In the genomic region with DNA sequence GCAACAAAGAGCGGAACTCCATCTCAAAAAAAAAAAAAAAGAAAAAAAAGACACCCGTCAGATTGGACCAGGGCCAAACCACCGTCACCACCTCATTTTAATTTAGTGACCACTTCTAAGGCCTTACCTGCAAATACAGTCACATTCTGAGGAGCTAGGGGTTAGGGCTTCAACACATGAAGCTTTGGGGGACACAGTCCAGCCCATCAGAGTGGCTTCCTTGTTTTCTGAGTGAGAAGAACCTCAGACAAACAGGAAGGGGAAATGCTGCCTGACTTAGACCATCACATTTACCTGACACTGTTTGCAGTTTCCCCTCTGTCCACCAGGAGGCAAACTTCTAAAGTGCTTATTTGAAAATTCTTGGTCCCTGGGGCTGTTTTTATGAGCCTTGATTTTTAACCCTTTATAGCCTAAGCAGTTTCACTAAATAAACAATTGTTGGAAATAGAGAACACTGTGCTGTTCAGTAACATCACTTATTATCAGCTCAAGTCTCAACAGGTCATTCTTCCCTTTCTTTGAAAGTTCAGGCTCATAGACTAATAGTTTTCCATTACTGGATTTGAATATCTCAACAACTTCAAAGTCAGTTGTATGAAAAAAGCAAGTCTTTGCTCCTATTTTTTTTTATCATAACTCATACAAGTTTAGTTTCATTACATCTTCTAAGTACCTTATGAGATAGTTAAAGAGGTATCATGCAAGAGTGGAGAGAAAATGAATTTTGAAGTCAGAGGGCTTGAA, we compare ENCODE assay signal across 8 cellular contexts.
A peak's percentile ranks its signal among the peaks of the same experiment; 100 is the strongest.
DNase-seq lines count a peak whose midpoint lies in the region; ATAC-seq, FAIRE-seq and TF ChIP-seq lines count a peak whose summit lies in the region.

No MANE protein-coding gene starts in this region.

- in situ Hi-C loops in GM13976 (cut with MboI; ENCODE audit: low sequenced_read_pairs, unreplicated experiment) = no loop called here

- H3K4me1 ChIP-seq in ACC112 (ENCODE audit: control insufficient read depth, insufficient read depth, low read length, unreplicated experiment) = no peaks in the 10 kb centered on the region
- no peaks in the 10 kb centered on the region for H3K4me1 ChIP-seq in mucosa of stomach (ENCODE audit: control insufficient read depth, insufficient read depth, low read length)

- peak; percentile 68 for ATAC-seq in HG03378 (IDR thresholded peaks at IDR 0.05; ENCODE audit: unreplicated experiment)
- ATAC-seq in stimulated activated naive CD8-positive, alpha-beta T cell treated with anti-CD3 and anti-CD28 coated beads, Interleukin-15, amount 100 ng/mL, for 72 hours = peak; percentile 97

- peaks cover 5% of the 10 kb centered on the region for H3K4me1 Mint-ChIP-seq in stimulated activated naive CD8-positive, alpha-beta T cell treated with anti-CD3 and anti-CD28 coated beads, Interleukin-15, amount 100 ng/mL, for 72 hours

- no peak overlapping the region for H3K27ac Mint-ChIP-seq in stimulated activated naive CD8-positive, alpha-beta T cell treated with anti-CD3 and anti-CD28 coated beads, Interleukin-15, amount 100 ng/mL, for 72 hours

- H3K4me3 Mint-ChIP-seq in stimulated activated naive CD8-positive, alpha-beta T cell treated with anti-CD3 and anti-CD28 coated beads, Interleukin-15, amount 100 ng/mL, for 72 hours = no peak overlapping the region

- H3K9me3 ChIP-seq in mucosa of stomach (ENCODE audit: control insufficient read depth, low read length) = no peaks in the 10 kb centered on the region

- H2AFZ ChIP-seq in ACC112 (ENCODE audit: low read length, unreplicated experiment) = peak overlapping the region; percentile 98

- H3K9me3 Mint-ChIP-seq in stimulated activated naive CD8-positive, alpha-beta T cell treated with anti-CD3 and anti-CD28 coated beads, Interleukin-15, amount 100 ng/mL, for 72 hours = no peaks in the 10 kb centered on the region

- H3K9ac ChIP-seq in mucosa of stomach (ENCODE audit: low read length) = peak overlapping the region; percentile 33

- TF ChIP-seq CTCF in GM13976 (IDR thresholded peaks at IDR 0.05; ENCODE audit: borderline replicate concordance, control extremely low read depth, extremely low read depth, insufficient read depth, missing control alignments) = peak; percentile 60

- H3K79me2 ChIP-seq in ACC112 (ENCODE audit: control insufficient read depth, insufficient read depth, low read length, unreplicated experiment) = no peaks in the 10 kb centered on the region

- no peak overlapping the region for H3K27ac ChIP-seq in ACC112 (ENCODE audit: low read depth, low read length)

- H3K27me3 Mint-ChIP-seq in stimulated activated naive CD8-positive, alpha-beta T cell treated with anti-CD3 and anti-CD28 coated beads, Interleukin-15, amount 100 ng/mL, for 72 hours = no peaks in the 10 kb centered on the region

- DNase-seq in GM13976 (ENCODE audit: low spot score) (peak; percentile 81), NOMO-1 treated with DMSO at 0.1 percent for 48 hours (lab: John Stamatoyannopoulos, UW; ENCODE audit: unreplicated experiment) (peak; percentile 70)
- DNase-seq in activated CD8-positive, alpha-beta memory T cell treated with anti-CD3 and anti-CD28 coated beads for 24 hours = peak; percentile 82
- DNase-seq in stimulated activated naive CD8-positive, alpha-beta T cell treated with anti-CD3 and anti-CD28 coated beads, Interleukin-15, amount 100 ng/mL, for 72 hours = peak; percentile 61 to 67

- H3K4me3 ChIP-seq in ACC112 (ENCODE audit: low read depth, low read length) (peak overlapping the region; percentile 37; the same call in 1 of the 2 replicates), mucosa of stomach (ENCODE audit: low read length) (no peak overlapping the region)

- no peaks in the 10 kb centered on the region for H3K36me3 ChIP-seq in ACC112 (ENCODE audit: insufficient read depth, low read length)
- H3K36me3 ChIP-seq in mucosa of stomach (ENCODE audit: control insufficient read depth, insufficient read depth, low read length) = no peaks in the 10 kb centered on the region

- FAIRE-seq in endometrium (lab: Jason Lieb, UNC) = peak; percentile 55

- no peaks in the 10 kb centered on the region for H3K27me3 ChIP-seq in ACC112 (ENCODE audit: insufficient read depth, low read length)
- no peaks in the 10 kb centered on the region for H3K27me3 ChIP-seq in mucosa of stomach (ENCODE audit: control insufficient read depth, insufficient read depth, low read length)
